Comparison of ENCODE assay signal across 1 cellular context in the genomic region with DNA sequence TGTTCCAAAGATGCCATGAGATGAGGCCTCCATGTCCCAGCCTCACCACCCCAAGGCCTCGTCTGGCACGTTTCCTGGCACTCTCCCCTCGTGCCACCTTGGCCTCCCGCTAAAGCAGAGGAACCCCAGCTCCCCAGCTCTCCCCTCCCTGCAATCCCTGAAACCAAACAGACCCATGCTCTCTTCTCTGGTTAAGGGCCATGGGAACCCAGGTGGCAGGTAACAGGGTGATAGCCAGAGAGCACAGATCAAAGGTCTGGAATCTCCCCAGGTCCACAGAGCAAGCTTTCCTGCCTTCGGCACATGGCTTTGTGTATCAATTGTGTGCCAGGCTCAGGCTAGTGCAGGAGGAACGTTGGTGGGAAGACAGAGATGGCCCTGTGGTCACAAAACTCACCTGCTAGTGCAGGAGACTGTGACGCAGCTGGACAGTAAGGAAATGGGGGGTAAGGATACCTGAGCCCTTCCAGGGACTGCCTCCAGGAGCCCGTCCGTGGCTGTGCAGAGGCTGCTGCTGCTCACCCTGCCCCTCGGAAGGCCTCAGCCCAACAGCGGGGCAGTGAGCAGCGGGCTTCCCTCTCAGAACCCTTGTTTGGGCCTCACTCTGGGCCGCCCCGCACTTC.
TF ChIP-seq lines count a peak whose summit lies in the region.

No MANE protein-coding gene starts in this region.

TF ChIP-seq in HepG2, 621 proteins besides CTCF, POLR2A, EP300 and RAD21 (continued from another document and continues in another):
- TF ChIP-seq ZNF687 (CRISPR knock-in tag; IDR thresholded peaks at IDR 0.05) (peak; percentile 94), LRRFIP1 (CRISPR knock-in tag; conservative IDR thresholded peaks at IDR 0.05) (no peak), ZNF878 (CRISPR knock-in tag; IDR thresholded peaks at IDR 0.05) (no peak), HIVEP1 (CRISPR knock-in tag; IDR thresholded peaks at IDR 0.05) (0 out of 2 replicates have a peak, but pooled peaks have one; percentile 47), SIX4 (CRISPR knock-in tag; IDR thresholded peaks at IDR 0.05) (no peak), ZNF34 (CRISPR knock-in tag; IDR thresholded peaks at IDR 0.05; ENCODE audit: borderline replicate concordance) (no peak), HOXA3 (CRISPR knock-in tag; IDR thresholded peaks at IDR 0.05) (peak; percentile 46; the same call in 1 of the 2 replicates), BRCA1 (CRISPR knock-in tag; IDR thresholded peaks at IDR 0.05) (peak; percentile 59; the same call in 1 of the 2 replicates), ZNF883 (CRISPR knock-in tag; IDR thresholded peaks at IDR 0.05; ENCODE audit: not compliant biosample characterization) (no peak), SIN3B (IDR thresholded peaks at IDR 0.05; ENCODE audit: low read length) (no peak), ARNTL (CRISPR knock-in tag; IDR thresholded peaks at IDR 0.05) (peak; percentile 83), SAP130 (CRISPR knock-in tag; IDR thresholded peaks at IDR 0.05; ENCODE audit: low read depth) (peak; percentile 82), TMF1 (CRISPR knock-in tag; IDR thresholded peaks at IDR 0.05; ENCODE audit: low read depth) (peak; percentile 86; the same call in 1 of the 2 replicates), ZBTB20 (CRISPR knock-in tag; IDR thresholded peaks at IDR 0.05; ENCODE audit: borderline replicate concordance, low read depth) (peak; percentile 64; the same call in 1 of the 2 replicates), ZNF350 (CRISPR knock-in tag; IDR thresholded peaks at IDR 0.05; ENCODE audit: borderline replicate concordance, low read depth) (no peak), DPF2 (CRISPR knock-in tag; IDR thresholded peaks at IDR 0.05; ENCODE audit: borderline replicate concordance, low read depth) (no peak), SALL2 (CRISPR knock-in tag; IDR thresholded peaks at IDR 0.05) (no peak), PITX1 (CRISPR knock-in tag; IDR thresholded peaks at IDR 0.05) (peak; percentile 40; the same call in 1 of the 2 replicates), SPEN (CRISPR knock-in tag; IDR thresholded peaks at IDR 0.05; ENCODE audit: low read depth) (peak; percentile 76; the same call in 1 of the 2 replicates), KIAA2018 (CRISPR knock-in tag; IDR thresholded peaks at IDR 0.05; ENCODE audit: borderline replicate concordance) (no peak), SMAD9 (CRISPR knock-in tag; IDR thresholded peaks at IDR 0.05) (no peak), NR2F2 (IDR thresholded peaks at IDR 0.05; ENCODE audit: borderline replicate concordance, low read depth) (no peak), HOMEZ (CRISPR knock-in tag; IDR thresholded peaks at IDR 0.05; ENCODE audit: low read depth) (peak; percentile 56; the same call in 1 of the 2 replicates), ZSCAN25 (CRISPR knock-in tag; IDR thresholded peaks at IDR 0.05) (peak; percentile 38)
- TF ChIP-seq, protein P1, sequence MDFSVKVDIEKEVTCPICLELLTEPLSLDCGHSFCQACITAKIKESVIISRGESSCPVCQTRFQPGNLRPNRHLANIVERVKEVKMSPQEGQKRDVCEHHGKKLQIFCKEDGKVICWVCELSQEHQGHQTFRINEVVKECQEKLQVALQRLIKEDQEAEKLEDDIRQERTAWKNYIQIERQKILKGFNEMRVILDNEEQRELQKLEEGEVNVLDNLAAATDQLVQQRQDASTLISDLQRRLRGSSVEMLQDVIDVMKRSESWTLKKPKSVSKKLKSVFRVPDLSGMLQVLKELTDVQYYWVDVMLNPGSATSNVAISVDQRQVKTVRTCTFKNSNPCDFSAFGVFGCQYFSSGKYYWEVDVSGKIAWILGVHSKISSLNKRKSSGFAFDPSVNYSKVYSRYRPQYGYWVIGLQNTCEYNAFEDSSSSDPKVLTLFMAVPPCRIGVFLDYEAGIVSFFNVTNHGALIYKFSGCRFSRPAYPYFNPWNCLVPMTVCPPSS (IDR thresholded peaks at IDR 0.05), result no peak
- TF ChIP-seq, protein P2, sequence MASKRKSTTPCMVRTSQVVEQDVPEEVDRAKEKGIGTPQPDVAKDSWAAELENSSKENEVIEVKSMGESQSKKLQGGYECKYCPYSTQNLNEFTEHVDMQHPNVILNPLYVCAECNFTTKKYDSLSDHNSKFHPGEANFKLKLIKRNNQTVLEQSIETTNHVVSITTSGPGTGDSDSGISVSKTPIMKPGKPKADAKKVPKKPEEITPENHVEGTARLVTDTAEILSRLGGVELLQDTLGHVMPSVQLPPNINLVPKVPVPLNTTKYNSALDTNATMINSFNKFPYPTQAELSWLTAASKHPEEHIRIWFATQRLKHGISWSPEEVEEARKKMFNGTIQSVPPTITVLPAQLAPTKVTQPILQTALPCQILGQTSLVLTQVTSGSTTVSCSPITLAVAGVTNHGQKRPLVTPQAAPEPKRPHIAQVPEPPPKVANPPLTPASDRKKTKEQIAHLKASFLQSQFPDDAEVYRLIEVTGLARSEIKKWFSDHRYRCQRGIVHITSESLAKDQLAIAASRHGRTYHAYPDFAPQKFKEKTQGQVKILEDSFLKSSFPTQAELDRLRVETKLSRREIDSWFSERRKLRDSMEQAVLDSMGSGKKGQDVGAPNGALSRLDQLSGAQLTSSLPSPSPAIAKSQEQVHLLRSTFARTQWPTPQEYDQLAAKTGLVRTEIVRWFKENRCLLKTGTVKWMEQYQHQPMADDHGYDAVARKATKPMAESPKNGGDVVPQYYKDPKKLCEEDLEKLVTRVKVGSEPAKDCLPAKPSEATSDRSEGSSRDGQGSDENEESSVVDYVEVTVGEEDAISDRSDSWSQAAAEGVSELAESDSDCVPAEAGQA (IDR thresholded peaks at IDR 0.05; ENCODE audit: low read depth), result no peak
- TF ChIP-seq, protein P2 (CRISPR knock-in tag; IDR thresholded peaks at IDR 0.05; ENCODE audit: borderline replicate concordance), result no peak
